Comparison of ENCODE assay signal across 16 cellular contexts in the genomic region with DNA sequence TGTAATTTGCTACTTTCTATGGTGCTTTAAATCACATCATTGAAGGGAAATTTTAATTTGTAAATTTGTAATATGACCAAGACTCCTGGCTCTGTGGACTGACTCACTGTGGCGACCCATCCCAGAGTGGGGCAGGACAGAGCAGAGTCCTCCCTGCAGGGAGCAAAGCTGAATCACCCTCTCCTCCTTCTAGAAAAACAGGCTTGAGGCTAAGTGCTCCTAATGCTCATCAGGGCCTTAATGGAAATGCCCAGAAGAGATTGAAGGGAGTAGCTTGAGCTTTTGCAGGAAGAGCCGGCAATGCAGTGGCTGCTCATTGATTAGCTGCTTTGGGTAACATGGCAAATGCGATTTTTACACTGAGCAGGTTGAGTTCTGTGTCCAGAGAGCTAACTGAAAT. TPM values are rescaled to one million over a fixed set of nuclear protein-coding genes. Genes with fewer than 3 reads are reported as not detected.
DNase-seq lines count a peak whose midpoint lies in the region; ATAC-seq and TF ChIP-seq lines count a peak whose summit lies in the region.
"Had no signal": no experiment of that assay in that cellular context is flagged by ENCODE, and none has a peak within 500 bp of the region (broad histone marks: within the 10 kb centered on the region; RNA-seq: fewer than 3 reads in every experiment).

No MANE protein-coding gene starts in this region.

- no peak for TF ChIP-seq CTCF in omental fat pad (IDR thresholded peaks at IDR 0.05)
- TF ChIP-seq CTCF in GM20000 (IDR thresholded peaks at IDR 0.05; ENCODE audit: extremely low read depth, missing control alignments) = no peak

- peak; percentile 77 for ATAC-seq in esophagus mucosa
- ATAC-seq in omental fat pad (ENCODE audit: low FRiP score) = peak; percentile 53

- DNase-seq in ELR (ENCODE audit: low read depth) = peak; percentile 78
- DNase-seq in RPMI7951 (ENCODE audit: low read depth) = peak; percentile 78
- no peak for DNase-seq in omental fat pad (ENCODE audit: low spot score)
- no peak for DNase-seq in NCI-H2227 treated with DMSO at 0.1 percent for 48 hours (lab: John Stamatoyannopoulos, UW)
- no peak for DNase-seq in 8988T
- no peak for DNase-seq in NCI-H2171 treated with DMSO at 0.1 percent for 48 hours (lab: John Stamatoyannopoulos, UW)
- no peak for DNase-seq in GM20000 (ENCODE audit: low spot score)
- DNase-seq: activated B cell treated with CpG ODN at 0.5 μM for 24 hours; activated CD8-positive, alpha-beta memory T cell treated with anti-CD3 and anti-CD28 coated beads, Interleukin-2, amount 50 U/mL, for 4 hours; GOT3; immature natural killer cell; Karpas-422; NCI-H2029 treated with DMSO at 0.1 percent for 48 hours; NK-92 treated with Interleukin-12 subunit alpha and Interleukin-12 subunit beta, amount 100 ng/mL, for 24 hours; stimulated activated CD4-positive, alpha-beta T cell treated with anti-CD3 and anti-CD28 coated beads, Interleukin-4, amount 100 ng/mL, for 1 hour had no signal

RNA-seq across cellular contexts. Expression of a gene that starts 16.8 kb away (rescaled TPM):
- 165 and 220 TPM in 2 replicates for total RNA-seq in RPMI7951 (2014; rRNA removed; shearing (Covaris generic))
- 1,355 TPM for total RNA-seq in esophagus mucosa
- total RNA-seq in omental fat pad = 100 to 1,000 TPM; 127 to 351 (median 161) TPM

RNA-seq across cellular contexts. Expression of a gene that starts 59.9 kb away (rescaled TPM):
- total RNA-seq in RPMI7951 (2014; rRNA removed; shearing (Covaris generic)) = 1,017 and 1,277 TPM in 2 replicates
- total RNA-seq in esophagus mucosa (2,220 TPM), omental fat pad (100 to 1,000 TPM; 211 to 389 (median 295) TPM)

Comparison
In these comparisons a context has a peak if more than half of its experiments do, and no peak if none do; other contexts are left out.
1. DNase-seq: peak in ELR (single experiment) and RPMI7951 (single experiment); none in omental fat pad (single experiment), NCI-H2227 treated with DMSO at 0.1 percent for 48 hours (single experiment), 8988T (single experiment), NCI-H2171 treated with DMSO at 0.1 percent for 48 hours (single experiment) and GM20000 (single experiment).